ENCODE assay signal across 1 cellular context in the genomic region with DNA sequence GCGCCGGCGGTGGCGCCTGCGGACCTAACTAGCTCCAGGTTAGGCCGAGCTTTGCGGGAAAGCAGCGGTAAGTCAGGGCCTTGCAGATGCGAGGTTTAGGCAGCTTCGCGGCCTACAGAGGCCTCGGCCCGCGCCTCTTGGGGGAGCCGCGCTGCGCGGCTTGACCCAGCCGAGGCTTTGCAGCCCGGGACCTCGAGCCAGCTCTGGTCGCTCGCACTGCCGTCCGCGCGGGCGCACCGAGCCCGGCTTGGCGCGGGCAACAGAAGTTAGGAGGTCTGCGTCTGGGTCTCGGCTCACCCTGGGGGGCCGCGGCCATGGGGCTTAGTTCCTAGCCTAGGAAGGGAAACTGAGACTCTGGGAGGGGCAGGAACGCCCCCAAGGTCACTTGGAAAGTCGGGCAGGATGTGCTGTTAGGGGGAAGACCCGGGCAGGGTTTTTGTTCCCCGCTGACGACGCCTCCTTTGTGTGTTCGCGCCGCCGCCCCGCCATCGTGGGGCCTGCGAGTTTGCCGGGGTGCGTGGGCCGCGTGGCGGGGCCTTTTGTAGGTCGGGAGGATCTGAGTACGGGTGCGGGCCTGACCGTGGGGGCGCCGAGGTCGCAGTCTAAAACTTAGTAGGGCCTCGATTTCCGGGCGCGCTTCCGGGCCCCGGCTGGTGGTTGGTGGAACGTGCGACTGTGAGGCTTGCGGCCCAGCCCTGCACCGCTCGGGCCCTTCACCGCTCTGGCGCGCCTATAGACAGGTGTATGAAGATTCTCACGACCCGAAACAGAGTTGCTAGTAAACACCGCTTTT.
TF ChIP-seq lines count a peak whose summit lies in the region.

No MANE protein-coding gene starts in this region.

TF ChIP-seq in H1, 55 proteins besides CTCF, POLR2A, EP300 and RAD21:
- no peak for TF ChIP-seq HDAC2 (IDR thresholded peaks at IDR 0.05; ENCODE audit: borderline replicate concordance in 1 of 2, low read depth in 2 of 2, low read length in 2 of 2)
- TF ChIP-seq KDM1A (IDR thresholded peaks at IDR 0.05; ENCODE audit: borderline replicate concordance, low read length) = no peak
- no peak for TF ChIP-seq EZH2 (IDR thresholded peaks at IDR 0.05; ENCODE audit: low read depth, low read length, severe bottlenecking)
- no peak for TF ChIP-seq RFX5 (IDR thresholded peaks at IDR 0.05; ENCODE audit: borderline replicate concordance, low read depth, low read length)
- no peak for TF ChIP-seq SP4 (IDR thresholded peaks at IDR 0.05; ENCODE audit: low read length)
- TF ChIP-seq, protein P1, sequence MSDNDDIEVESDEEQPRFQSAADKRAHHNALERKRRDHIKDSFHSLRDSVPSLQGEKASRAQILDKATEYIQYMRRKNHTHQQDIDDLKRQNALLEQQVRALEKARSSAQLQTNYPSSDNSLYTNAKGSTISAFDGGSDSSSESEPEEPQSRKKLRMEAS (IDR thresholded peaks at IDR 0.05) = peak; percentile 26; the same call in 1 of the 2 replicates
- no peak for TF ChIP-seq SP1 (IDR thresholded peaks at IDR 0.05; ENCODE audit: low read depth, low read length)
- no peak for TF ChIP-seq TAF7 (optimal IDR thresholded peaks at IDR 0.05; ENCODE audit: borderline replicate concordance, low read depth, low read length)
- TF ChIP-seq CTBP2 (IDR thresholded peaks at IDR 0.05; ENCODE audit: borderline replicate concordance, insufficient read depth, insufficient read length, low read length) = no peak
- TF ChIP-seq EGR1 (IDR thresholded peaks at IDR 0.05; ENCODE audit: borderline replicate concordance, low read depth, low read length) = no peak
- TF ChIP-seq ZNF274 (IDR thresholded peaks at IDR 0.05; ENCODE audit: borderline replicate concordance, extremely low read depth, low read length) = no peak
- no peak for TF ChIP-seq CBX8 (IDR thresholded peaks at IDR 0.05; ENCODE audit: borderline replicate concordance, low read depth, low read length)
- TF ChIP-seq TCF12 (IDR thresholded peaks at IDR 0.05; ENCODE audit: low read depth, low read length) = no peak
- TF ChIP-seq GTF2F1 (IDR thresholded peaks at IDR 0.05; ENCODE audit: borderline replicate concordance, low read depth, low read length) = no peak
- no peak for TF ChIP-seq FOSL1 (IDR thresholded peaks at IDR 0.05; ENCODE audit: insufficient read depth, low read depth, low read length)
- TF ChIP-seq BRCA1 (IDR thresholded peaks at IDR 0.05; ENCODE audit: low read depth, low read length) = no peak
- no peak for TF ChIP-seq YY1 (IDR thresholded peaks at IDR 0.05; ENCODE audit: low read depth, low read length)
- 0 out of 2 replicates have a peak, but pooled peaks have one; percentile 48 for TF ChIP-seq GABPA (IDR thresholded peaks at IDR 0.05; ENCODE audit: borderline replicate concordance, insufficient read depth, low read length)
- TF ChIP-seq CBX5 (IDR thresholded peaks at IDR 0.05; ENCODE audit: low read depth, low read length) = no peak
- TF ChIP-seq SP2 (IDR thresholded peaks at IDR 0.05; ENCODE audit: low read length) = no peak; the same call in 1 of the 2 replicates
- TF ChIP-seq RXRA (IDR thresholded peaks at IDR 0.05; ENCODE audit: insufficient read depth, low read depth, low read length) = no peak
- TF ChIP-seq SAP30 (IDR thresholded peaks at IDR 0.05; ENCODE audit: insufficient read depth, insufficient replicate concordance, low read length) = no peak
- TF ChIP-seq HDAC6 (IDR thresholded peaks at IDR 0.05; ENCODE audit: low read depth, low read length) = no peak
- TF ChIP-seq NRF1 (IDR thresholded peaks at IDR 0.05; ENCODE audit: low read depth, low read length) = no peak
- TF ChIP-seq SUZ12 (IDR thresholded peaks at IDR 0.05; ENCODE audit: low read length) = no peak
- no peak for TF ChIP-seq CEBPB (IDR thresholded peaks at IDR 0.05; ENCODE audit: low read depth, low read length)
- TF ChIP-seq, protein P2, sequence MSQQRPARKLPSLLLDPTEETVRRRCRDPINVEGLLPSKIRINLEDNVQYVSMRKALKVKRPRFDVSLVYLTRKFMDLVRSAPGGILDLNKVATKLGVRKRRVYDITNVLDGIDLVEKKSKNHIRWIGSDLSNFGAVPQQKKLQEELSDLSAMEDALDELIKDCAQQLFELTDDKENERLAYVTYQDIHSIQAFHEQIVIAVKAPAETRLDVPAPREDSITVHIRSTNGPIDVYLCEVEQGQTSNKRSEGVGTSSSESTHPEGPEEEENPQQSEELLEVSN (IDR thresholded peaks at IDR 0.05) = no peak; the same call in 1 of the 2 replicates
- TF ChIP-seq KDM4A (IDR thresholded peaks at IDR 0.05; ENCODE audit: low read depth, low read length, severe bottlenecking) = peak; percentile 43
- TF ChIP-seq RBBP5 (IDR thresholded peaks at IDR 0.05; ENCODE audit: borderline replicate concordance, low read depth, low read length) = 0 out of 2 replicates have a peak, but pooled peaks have one; percentile 43
- TF ChIP-seq CHD1 (IDR thresholded peaks at IDR 0.05; ENCODE audit: low read depth, low read length) = no peak
- TF ChIP-seq POU5F1 (IDR thresholded peaks at IDR 0.05; ENCODE audit: low read depth, low read length) = no peak
- peak; percentile 31 for TF ChIP-seq ASH2L (IDR thresholded peaks at IDR 0.05; ENCODE audit: low read length)
- TF ChIP-seq SRF (IDR thresholded peaks at IDR 0.05; ENCODE audit: low read depth, low read length) = no peak
- TF ChIP-seq BCL11A (IDR thresholded peaks at IDR 0.05; ENCODE audit: low read depth in 2 of 2, low read length in 2 of 2) = no peak
- 0 out of 2 replicates have a peak, but pooled peaks have one; percentile 20 for TF ChIP-seq KDM5A (IDR thresholded peaks at IDR 0.05; ENCODE audit: low read length)
- TF ChIP-seq, protein P3, sequence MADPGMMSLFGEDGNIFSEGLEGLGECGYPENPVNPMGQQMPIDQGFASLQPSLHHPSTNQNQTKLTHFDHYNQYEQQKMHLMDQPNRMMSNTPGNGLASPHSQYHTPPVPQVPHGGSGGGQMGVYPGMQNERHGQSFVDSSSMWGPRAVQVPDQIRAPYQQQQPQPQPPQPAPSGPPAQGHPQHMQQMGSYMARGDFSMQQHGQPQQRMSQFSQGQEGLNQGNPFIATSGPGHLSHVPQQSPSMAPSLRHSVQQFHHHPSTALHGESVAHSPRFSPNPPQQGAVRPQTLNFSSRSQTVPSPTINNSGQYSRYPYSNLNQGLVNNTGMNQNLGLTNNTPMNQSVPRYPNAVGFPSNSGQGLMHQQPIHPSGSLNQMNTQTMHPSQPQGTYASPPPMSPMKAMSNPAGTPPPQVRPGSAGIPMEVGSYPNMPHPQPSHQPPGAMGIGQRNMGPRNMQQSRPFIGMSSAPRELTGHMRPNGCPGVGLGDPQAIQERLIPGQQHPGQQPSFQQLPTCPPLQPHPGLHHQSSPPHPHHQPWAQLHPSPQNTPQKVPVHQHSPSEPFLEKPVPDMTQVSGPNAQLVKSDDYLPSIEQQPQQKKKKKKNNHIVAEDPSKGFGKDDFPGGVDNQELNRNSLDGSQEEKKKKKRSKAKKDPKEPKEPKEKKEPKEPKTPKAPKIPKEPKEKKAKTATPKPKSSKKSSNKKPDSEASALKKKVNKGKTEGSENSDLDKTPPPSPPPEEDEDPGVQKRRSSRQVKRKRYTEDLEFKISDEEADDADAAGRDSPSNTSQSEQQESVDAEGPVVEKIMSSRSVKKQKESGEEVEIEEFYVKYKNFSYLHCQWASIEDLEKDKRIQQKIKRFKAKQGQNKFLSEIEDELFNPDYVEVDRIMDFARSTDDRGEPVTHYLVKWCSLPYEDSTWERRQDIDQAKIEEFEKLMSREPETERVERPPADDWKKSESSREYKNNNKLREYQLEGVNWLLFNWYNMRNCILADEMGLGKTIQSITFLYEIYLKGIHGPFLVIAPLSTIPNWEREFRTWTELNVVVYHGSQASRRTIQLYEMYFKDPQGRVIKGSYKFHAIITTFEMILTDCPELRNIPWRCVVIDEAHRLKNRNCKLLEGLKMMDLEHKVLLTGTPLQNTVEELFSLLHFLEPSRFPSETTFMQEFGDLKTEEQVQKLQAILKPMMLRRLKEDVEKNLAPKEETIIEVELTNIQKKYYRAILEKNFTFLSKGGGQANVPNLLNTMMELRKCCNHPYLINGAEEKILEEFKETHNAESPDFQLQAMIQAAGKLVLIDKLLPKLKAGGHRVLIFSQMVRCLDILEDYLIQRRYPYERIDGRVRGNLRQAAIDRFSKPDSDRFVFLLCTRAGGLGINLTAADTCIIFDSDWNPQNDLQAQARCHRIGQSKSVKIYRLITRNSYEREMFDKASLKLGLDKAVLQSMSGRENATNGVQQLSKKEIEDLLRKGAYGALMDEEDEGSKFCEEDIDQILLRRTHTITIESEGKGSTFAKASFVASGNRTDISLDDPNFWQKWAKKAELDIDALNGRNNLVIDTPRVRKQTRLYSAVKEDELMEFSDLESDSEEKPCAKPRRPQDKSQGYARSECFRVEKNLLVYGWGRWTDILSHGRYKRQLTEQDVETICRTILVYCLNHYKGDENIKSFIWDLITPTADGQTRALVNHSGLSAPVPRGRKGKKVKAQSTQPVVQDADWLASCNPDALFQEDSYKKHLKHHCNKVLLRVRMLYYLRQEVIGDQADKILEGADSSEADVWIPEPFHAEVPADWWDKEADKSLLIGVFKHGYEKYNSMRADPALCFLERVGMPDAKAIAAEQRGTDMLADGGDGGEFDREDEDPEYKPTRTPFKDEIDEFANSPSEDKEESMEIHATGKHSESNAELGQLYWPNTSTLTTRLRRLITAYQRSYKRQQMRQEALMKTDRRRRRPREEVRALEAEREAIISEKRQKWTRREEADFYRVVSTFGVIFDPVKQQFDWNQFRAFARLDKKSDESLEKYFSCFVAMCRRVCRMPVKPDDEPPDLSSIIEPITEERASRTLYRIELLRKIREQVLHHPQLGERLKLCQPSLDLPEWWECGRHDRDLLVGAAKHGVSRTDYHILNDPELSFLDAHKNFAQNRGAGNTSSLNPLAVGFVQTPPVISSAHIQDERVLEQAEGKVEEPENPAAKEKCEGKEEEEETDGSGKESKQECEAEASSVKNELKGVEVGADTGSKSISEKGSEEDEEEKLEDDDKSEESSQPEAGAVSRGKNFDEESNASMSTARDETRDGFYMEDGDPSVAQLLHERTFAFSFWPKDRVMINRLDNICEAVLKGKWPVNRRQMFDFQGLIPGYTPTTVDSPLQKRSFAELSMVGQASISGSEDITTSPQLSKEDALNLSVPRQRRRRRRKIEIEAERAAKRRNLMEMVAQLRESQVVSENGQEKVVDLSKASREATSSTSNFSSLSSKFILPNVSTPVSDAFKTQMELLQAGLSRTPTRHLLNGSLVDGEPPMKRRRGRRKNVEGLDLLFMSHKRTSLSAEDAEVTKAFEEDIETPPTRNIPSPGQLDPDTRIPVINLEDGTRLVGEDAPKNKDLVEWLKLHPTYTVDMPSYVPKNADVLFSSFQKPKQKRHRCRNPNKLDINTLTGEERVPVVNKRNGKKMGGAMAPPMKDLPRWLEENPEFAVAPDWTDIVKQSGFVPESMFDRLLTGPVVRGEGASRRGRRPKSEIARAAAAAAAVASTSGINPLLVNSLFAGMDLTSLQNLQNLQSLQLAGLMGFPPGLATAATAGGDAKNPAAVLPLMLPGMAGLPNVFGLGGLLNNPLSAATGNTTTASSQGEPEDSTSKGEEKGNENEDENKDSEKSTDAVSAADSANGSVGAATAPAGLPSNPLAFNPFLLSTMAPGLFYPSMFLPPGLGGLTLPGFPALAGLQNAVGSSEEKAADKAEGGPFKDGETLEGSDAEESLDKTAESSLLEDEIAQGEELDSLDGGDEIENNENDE (IDR thresholded peaks at IDR 0.05; ENCODE audit: insufficient replicate concordance, low read length) = no peak
- TF ChIP-seq PHF8 (conservative IDR thresholded peaks at IDR 0.05; ENCODE audit: low read depth, low read length) = peak; percentile 62
- TF ChIP-seq TAF1 (IDR thresholded peaks at IDR 0.05; ENCODE audit: low read depth, low read length) = 0 out of 2 replicates have a peak, but pooled peaks have one; percentile 33
- no peak for TF ChIP-seq BACH1 (IDR thresholded peaks at IDR 0.05; ENCODE audit: low read length)
- TF ChIP-seq SIN3A (conservative IDR thresholded peaks at IDR 0.05 in 1 of 2, IDR thresholded peaks at IDR 0.05 in 1 of 2; ENCODE audit: low read depth in 1 of 2, low read length in 2 of 2) = peak in 1 of 2 experiments; percentile 10; a peak in 1 of 4 replicates
- TF ChIP-seq, protein P4, sequence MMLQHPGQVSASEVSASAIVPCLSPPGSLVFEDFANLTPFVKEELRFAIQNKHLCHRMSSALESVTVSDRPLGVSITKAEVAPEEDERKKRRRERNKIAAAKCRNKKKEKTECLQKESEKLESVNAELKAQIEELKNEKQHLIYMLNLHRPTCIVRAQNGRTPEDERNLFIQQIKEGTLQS (IDR thresholded peaks at IDR 0.05; ENCODE audit: insufficient read depth, low read depth, low read length) = no peak
- TF ChIP-seq, protein P5, sequence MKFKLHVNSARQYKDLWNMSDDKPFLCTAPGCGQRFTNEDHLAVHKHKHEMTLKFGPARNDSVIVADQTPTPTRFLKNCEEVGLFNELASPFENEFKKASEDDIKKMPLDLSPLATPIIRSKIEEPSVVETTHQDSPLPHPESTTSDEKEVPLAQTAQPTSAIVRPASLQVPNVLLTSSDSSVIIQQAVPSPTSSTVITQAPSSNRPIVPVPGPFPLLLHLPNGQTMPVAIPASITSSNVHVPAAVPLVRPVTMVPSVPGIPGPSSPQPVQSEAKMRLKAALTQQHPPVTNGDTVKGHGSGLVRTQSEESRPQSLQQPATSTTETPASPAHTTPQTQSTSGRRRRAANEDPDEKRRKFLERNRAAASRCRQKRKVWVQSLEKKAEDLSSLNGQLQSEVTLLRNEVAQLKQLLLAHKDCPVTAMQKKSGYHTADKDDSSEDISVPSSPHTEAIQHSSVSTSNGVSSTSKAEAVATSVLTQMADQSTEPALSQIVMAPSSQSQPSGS (IDR thresholded peaks at IDR 0.05; ENCODE audit: low read length) = no peak
